ENCODE assay signal across 2 cellular contexts in the genomic region with DNA sequence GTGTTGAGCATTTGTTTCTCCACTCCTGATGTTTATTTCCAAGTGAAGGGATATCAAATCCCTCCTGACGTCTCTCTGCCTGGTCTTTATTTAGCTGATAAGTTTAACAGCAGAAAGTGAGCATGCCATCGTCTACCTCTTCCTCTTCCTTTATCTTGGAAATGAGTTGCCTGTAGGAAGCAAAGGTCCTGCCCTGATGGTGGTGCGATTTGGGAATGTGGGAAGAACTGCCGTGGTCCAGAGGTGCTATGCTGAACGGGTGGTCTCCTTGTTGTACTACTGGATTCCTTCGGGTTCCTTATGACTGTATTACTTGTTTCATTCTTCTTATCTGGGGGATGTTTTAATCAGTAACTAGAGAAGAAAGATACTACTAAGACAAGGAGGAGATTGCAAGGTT.
TF ChIP-seq lines count a peak whose summit lies in the region.

No MANE protein-coding gene starts in this region.

TF ChIP-seq in GM23338, 12 proteins besides CTCF, POLR2A, EP300 and RAD21 (continued from another document):
- TF ChIP-seq, protein P1, sequence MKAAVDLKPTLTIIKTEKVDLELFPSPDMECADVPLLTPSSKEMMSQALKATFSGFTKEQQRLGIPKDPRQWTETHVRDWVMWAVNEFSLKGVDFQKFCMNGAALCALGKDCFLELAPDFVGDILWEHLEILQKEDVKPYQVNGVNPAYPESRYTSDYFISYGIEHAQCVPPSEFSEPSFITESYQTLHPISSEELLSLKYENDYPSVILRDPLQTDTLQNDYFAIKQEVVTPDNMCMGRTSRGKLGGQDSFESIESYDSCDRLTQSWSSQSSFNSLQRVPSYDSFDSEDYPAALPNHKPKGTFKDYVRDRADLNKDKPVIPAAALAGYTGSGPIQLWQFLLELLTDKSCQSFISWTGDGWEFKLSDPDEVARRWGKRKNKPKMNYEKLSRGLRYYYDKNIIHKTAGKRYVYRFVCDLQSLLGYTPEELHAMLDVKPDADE (IDR thresholded peaks at IDR 0.05) = no peak
- TF ChIP-seq JUNB (IDR thresholded peaks at IDR 0.05; ENCODE audit: unreplicated experiment) = no peak
TF ChIP-seq in GM23338: peak in this region for 0.

TF ChIP-seq in WTC11, 78 proteins besides CTCF, POLR2A, EP300 and RAD21 (continues in another document):
- TF ChIP-seq, protein P2, sequence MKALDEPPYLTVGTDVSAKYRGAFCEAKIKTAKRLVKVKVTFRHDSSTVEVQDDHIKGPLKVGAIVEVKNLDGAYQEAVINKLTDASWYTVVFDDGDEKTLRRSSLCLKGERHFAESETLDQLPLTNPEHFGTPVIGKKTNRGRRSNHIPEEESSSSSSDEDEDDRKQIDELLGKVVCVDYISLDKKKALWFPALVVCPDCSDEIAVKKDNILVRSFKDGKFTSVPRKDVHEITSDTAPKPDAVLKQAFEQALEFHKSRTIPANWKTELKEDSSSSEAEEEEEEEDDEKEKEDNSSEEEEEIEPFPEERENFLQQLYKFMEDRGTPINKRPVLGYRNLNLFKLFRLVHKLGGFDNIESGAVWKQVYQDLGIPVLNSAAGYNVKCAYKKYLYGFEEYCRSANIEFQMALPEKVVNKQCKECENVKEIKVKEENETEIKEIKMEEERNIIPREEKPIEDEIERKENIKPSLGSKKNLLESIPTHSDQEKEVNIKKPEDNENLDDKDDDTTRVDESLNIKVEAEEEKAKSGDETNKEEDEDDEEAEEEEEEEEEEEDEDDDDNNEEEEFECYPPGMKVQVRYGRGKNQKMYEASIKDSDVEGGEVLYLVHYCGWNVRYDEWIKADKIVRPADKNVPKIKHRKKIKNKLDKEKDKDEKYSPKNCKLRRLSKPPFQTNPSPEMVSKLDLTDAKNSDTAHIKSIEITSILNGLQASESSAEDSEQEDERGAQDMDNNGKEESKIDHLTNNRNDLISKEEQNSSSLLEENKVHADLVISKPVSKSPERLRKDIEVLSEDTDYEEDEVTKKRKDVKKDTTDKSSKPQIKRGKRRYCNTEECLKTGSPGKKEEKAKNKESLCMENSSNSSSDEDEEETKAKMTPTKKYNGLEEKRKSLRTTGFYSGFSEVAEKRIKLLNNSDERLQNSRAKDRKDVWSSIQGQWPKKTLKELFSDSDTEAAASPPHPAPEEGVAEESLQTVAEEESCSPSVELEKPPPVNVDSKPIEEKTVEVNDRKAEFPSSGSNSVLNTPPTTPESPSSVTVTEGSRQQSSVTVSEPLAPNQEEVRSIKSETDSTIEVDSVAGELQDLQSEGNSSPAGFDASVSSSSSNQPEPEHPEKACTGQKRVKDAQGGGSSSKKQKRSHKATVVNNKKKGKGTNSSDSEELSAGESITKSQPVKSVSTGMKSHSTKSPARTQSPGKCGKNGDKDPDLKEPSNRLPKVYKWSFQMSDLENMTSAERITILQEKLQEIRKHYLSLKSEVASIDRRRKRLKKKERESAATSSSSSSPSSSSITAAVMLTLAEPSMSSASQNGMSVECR (CRISPR knock-in tag; IDR thresholded peaks at IDR 0.05; ENCODE audit: borderline replicate concordance) = no peak
- TF ChIP-seq, protein P3, sequence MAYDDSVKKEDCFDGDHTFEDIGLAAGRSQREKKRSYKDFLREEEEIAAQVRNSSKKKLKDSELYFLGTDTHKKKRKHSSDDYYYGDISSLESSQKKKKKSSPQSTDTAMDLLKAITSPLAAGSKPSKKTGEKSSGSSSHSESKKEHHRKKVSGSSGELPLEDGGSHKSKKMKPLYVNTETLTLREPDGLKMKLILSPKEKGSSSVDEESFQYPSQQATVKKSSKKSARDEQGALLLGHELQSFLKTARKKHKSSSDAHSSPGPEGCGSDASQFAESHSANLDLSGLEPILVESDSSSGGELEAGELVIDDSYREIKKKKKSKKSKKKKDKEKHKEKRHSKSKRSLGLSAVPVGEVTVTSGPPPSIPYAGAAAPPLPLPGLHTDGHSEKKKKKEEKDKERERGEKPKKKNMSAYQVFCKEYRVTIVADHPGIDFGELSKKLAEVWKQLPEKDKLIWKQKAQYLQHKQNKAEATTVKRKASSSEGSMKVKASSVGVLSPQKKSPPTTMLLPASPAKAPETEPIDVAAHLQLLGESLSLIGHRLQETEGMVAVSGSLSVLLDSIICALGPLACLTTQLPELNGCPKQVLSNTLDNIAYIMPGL (CRISPR knock-in tag; IDR thresholded peaks at IDR 0.05) = no peak
- no peak for TF ChIP-seq JUN (CRISPR knock-in tag; IDR thresholded peaks at IDR 0.05)
- TF ChIP-seq, protein P4, sequence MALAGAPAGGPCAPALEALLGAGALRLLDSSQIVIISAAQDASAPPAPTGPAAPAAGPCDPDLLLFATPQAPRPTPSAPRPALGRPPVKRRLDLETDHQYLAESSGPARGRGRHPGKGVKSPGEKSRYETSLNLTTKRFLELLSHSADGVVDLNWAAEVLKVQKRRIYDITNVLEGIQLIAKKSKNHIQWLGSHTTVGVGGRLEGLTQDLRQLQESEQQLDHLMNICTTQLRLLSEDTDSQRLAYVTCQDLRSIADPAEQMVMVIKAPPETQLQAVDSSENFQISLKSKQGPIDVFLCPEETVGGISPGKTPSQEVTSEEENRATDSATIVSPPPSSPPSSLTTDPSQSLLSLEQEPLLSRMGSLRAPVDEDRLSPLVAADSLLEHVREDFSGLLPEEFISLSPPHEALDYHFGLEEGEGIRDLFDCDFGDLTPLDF (CRISPR knock-in tag; IDR thresholded peaks at IDR 0.05) = no peak
- no peak for TF ChIP-seq SMAD3 (CRISPR knock-in tag; IDR thresholded peaks at IDR 0.05; ENCODE audit: borderline replicate concordance)
- TF ChIP-seq, protein P5, sequence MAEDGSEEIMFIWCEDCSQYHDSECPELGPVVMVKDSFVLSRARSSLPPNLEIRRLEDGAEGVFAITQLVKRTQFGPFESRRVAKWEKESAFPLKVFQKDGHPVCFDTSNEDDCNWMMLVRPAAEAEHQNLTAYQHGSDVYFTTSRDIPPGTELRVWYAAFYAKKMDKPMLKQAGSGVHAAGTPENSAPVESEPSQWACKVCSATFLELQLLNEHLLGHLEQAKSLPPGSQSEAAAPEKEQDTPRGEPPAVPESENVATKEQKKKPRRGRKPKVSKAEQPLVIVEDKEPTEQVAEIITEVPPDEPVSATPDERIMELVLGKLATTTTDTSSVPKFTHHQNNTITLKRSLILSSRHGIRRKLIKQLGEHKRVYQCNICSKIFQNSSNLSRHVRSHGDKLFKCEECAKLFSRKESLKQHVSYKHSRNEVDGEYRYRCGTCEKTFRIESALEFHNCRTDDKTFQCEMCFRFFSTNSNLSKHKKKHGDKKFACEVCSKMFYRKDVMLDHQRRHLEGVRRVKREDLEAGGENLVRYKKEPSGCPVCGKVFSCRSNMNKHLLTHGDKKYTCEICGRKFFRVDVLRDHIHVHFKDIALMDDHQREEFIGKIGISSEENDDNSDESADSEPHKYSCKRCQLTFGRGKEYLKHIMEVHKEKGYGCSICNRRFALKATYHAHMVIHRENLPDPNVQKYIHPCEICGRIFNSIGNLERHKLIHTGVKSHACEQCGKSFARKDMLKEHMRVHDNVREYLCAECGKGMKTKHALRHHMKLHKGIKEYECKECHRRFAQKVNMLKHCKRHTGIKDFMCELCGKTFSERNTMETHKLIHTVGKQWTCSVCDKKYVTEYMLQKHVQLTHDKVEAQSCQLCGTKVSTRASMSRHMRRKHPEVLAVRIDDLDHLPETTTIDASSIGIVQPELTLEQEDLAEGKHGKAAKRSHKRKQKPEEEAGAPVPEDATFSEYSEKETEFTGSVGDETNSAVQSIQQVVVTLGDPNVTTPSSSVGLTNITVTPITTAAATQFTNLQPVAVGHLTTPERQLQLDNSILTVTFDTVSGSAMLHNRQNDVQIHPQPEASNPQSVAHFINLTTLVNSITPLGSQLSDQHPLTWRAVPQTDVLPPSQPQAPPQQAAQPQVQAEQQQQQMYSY (CRISPR knock-in tag; IDR thresholded peaks at IDR 0.05) = no peak
- no peak for TF ChIP-seq RELA (CRISPR knock-in tag; IDR thresholded peaks at IDR 0.05; ENCODE audit: borderline replicate concordance)
- no peak for TF ChIP-seq HMGA2 (CRISPR knock-in tag; IDR thresholded peaks at IDR 0.05)
- TF ChIP-seq, protein P6, sequence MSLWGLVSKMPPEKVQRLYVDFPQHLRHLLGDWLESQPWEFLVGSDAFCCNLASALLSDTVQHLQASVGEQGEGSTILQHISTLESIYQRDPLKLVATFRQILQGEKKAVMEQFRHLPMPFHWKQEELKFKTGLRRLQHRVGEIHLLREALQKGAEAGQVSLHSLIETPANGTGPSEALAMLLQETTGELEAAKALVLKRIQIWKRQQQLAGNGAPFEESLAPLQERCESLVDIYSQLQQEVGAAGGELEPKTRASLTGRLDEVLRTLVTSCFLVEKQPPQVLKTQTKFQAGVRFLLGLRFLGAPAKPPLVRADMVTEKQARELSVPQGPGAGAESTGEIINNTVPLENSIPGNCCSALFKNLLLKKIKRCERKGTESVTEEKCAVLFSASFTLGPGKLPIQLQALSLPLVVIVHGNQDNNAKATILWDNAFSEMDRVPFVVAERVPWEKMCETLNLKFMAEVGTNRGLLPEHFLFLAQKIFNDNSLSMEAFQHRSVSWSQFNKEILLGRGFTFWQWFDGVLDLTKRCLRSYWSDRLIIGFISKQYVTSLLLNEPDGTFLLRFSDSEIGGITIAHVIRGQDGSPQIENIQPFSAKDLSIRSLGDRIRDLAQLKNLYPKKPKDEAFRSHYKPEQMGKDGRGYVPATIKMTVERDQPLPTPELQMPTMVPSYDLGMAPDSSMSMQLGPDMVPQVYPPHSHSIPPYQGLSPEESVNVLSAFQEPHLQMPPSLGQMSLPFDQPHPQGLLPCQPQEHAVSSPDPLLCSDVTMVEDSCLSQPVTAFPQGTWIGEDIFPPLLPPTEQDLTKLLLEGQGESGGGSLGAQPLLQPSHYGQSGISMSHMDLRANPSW (CRISPR knock-in tag; conservative IDR thresholded peaks at IDR 0.05; ENCODE audit: low read depth) = no peak
- TF ChIP-seq, protein P7, sequence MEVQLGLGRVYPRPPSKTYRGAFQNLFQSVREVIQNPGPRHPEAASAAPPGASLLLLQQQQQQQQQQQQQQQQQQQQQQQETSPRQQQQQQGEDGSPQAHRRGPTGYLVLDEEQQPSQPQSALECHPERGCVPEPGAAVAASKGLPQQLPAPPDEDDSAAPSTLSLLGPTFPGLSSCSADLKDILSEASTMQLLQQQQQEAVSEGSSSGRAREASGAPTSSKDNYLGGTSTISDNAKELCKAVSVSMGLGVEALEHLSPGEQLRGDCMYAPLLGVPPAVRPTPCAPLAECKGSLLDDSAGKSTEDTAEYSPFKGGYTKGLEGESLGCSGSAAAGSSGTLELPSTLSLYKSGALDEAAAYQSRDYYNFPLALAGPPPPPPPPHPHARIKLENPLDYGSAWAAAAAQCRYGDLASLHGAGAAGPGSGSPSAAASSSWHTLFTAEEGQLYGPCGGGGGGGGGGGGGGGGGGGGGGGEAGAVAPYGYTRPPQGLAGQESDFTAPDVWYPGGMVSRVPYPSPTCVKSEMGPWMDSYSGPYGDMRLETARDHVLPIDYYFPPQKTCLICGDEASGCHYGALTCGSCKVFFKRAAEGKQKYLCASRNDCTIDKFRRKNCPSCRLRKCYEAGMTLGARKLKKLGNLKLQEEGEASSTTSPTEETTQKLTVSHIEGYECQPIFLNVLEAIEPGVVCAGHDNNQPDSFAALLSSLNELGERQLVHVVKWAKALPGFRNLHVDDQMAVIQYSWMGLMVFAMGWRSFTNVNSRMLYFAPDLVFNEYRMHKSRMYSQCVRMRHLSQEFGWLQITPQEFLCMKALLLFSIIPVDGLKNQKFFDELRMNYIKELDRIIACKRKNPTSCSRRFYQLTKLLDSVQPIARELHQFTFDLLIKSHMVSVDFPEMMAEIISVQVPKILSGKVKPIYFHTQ (CRISPR knock-in tag; IDR thresholded peaks at IDR 0.05) = no peak
- TF ChIP-seq MXD4 (CRISPR knock-in tag; IDR thresholded peaks at IDR 0.05; ENCODE audit: borderline replicate concordance) = no peak
- TF ChIP-seq, protein P8, sequence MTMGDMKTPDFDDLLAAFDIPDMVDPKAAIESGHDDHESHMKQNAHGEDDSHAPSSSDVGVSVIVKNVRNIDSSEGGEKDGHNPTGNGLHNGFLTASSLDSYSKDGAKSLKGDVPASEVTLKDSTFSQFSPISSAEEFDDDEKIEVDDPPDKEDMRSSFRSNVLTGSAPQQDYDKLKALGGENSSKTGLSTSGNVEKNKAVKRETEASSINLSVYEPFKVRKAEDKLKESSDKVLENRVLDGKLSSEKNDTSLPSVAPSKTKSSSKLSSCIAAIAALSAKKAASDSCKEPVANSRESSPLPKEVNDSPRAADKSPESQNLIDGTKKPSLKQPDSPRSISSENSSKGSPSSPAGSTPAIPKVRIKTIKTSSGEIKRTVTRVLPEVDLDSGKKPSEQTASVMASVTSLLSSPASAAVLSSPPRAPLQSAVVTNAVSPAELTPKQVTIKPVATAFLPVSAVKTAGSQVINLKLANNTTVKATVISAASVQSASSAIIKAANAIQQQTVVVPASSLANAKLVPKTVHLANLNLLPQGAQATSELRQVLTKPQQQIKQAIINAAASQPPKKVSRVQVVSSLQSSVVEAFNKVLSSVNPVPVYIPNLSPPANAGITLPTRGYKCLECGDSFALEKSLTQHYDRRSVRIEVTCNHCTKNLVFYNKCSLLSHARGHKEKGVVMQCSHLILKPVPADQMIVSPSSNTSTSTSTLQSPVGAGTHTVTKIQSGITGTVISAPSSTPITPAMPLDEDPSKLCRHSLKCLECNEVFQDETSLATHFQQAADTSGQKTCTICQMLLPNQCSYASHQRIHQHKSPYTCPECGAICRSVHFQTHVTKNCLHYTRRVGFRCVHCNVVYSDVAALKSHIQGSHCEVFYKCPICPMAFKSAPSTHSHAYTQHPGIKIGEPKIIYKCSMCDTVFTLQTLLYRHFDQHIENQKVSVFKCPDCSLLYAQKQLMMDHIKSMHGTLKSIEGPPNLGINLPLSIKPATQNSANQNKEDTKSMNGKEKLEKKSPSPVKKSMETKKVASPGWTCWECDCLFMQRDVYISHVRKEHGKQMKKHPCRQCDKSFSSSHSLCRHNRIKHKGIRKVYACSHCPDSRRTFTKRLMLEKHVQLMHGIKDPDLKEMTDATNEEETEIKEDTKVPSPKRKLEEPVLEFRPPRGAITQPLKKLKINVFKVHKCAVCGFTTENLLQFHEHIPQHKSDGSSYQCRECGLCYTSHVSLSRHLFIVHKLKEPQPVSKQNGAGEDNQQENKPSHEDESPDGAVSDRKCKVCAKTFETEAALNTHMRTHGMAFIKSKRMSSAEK (CRISPR knock-in tag; IDR thresholded peaks at IDR 0.05; ENCODE audit: borderline replicate concordance) = no peak
- TF ChIP-seq, protein P9, sequence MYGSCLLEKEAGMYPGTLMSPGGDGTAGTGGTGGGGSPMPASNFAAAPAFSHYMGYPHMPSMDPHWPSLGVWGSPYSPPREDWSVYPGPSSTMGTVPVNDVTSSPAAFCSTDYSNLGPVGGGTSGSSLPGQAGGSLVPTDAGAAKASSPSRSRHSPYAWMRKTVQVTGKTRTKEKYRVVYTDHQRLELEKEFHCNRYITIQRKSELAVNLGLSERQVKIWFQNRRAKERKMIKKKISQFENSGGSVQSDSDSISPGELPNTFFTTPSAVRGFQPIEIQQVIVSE (CRISPR knock-in tag; IDR thresholded peaks at IDR 0.05; ENCODE audit: borderline replicate concordance) = no peak
- no peak for TF ChIP-seq CREM (CRISPR knock-in tag; IDR thresholded peaks at IDR 0.05)
- TF ChIP-seq, protein P10, sequence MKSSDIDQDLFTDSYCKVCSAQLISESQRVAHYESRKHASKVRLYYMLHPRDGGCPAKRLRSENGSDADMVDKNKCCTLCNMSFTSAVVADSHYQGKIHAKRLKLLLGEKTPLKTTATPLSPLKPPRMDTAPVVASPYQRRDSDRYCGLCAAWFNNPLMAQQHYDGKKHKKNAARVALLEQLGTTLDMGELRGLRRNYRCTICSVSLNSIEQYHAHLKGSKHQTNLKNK (CRISPR knock-in tag; IDR thresholded peaks at IDR 0.05) = no peak
- no peak for TF ChIP-seq CBFB (CRISPR knock-in tag; IDR thresholded peaks at IDR 0.05; ENCODE audit: low read depth)
